ENCODE assay signal across 1 cellular context in the genomic region with DNA sequence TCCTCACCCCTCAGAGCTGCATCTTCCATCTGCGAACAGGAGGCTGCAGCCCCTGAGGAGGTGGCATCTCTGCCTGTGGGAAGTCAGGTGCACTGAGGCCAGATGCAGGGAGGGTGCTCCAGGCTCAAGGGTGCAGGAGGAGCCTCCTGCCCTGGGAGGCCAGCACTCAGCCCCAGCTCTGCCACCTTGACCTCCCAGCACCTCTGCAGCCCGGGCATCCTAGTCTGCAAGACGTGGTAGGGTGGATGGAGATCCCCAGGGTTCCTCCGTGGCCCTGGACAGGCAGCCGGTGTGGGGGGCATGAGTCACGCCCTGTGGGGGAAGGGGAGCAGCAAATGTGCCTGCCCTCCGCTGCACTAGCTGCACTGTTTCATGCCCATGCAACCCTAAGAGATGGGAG.
TF ChIP-seq lines count a peak whose summit lies in the region.

No MANE protein-coding gene starts in this region.

TF ChIP-seq in IMR-90, 13 proteins besides CTCF, POLR2A, EP300 and RAD21:
- TF ChIP-seq FOS (IDR thresholded peaks at IDR 0.05; ENCODE audit: low read depth, low read length) (no peak), CHD1 (IDR thresholded peaks at IDR 0.05; ENCODE audit: low read depth, low read length) (no peak), MAFK (IDR thresholded peaks at IDR 0.05; ENCODE audit: low read depth, low read length) (no peak), RFX5 (IDR thresholded peaks at IDR 0.05; ENCODE audit: low read depth, low read length) (no peak), MAZ (IDR thresholded peaks at IDR 0.05; ENCODE audit: borderline replicate concordance, low read depth, low read length) (no peak), CEBPB (IDR thresholded peaks at IDR 0.05; ENCODE audit: low read depth, low read length) (no peak)
